In the genomic region with DNA sequence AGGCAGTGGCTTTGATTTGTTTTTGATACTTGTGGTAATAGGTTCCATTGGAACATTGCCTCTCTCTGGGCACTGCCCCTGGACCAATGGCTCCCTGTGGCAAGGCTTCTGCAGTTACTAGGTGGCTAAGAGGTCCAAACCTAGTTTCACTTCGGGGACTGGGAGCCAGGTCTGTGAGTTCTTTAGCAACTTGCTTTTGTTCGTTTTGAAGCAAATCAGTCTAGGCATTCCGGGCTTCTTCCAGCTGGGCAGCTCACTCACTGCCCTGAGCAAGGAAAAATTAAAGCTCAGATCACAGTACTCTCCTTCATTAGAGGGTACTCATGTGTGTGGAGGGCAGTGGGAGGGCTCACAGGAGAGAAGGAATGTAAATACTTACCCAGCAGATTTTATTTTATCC, we compare ENCODE assay signal across 1 cellular context.
TF ChIP-seq lines count a peak whose summit lies in the region.

No MANE protein-coding gene starts in this region.

TF ChIP-seq in SK-N-SH treated with all-trans-retinoic acid at 6 μM for 48 hours, 23 proteins besides CTCF, POLR2A, EP300 and RAD21 (continued from another document):
- TF ChIP-seq PATZ1 (CRISPR knock-in tag; IDR thresholded peaks at IDR 0.05; ENCODE audit: borderline replicate concordance) (no peak), CSDC2 (CRISPR knock-in tag; IDR thresholded peaks at IDR 0.05) (no peak), OSR1 (CRISPR knock-in tag; IDR thresholded peaks at IDR 0.05) (no peak), PPARA (CRISPR knock-in tag; IDR thresholded peaks at IDR 0.05; ENCODE audit: borderline replicate concordance) (no peak), ZNF8 (CRISPR knock-in tag; IDR thresholded peaks at IDR 0.05) (no peak), ZNF565 (CRISPR knock-in tag; conservative IDR thresholded peaks at IDR 0.05; ENCODE audit: low read depth) (no peak), TCF4 (CRISPR knock-in tag; IDR thresholded peaks at IDR 0.05; ENCODE audit: borderline replicate concordance) (no peak), ZNF70 (CRISPR knock-in tag; IDR thresholded peaks at IDR 0.05) (no peak), POU6F1 (CRISPR knock-in tag; IDR thresholded peaks at IDR 0.05; ENCODE audit: borderline replicate concordance, low read depth) (no peak)
